1 cellular context compared by ENCODE assay signal in the genomic region with DNA sequence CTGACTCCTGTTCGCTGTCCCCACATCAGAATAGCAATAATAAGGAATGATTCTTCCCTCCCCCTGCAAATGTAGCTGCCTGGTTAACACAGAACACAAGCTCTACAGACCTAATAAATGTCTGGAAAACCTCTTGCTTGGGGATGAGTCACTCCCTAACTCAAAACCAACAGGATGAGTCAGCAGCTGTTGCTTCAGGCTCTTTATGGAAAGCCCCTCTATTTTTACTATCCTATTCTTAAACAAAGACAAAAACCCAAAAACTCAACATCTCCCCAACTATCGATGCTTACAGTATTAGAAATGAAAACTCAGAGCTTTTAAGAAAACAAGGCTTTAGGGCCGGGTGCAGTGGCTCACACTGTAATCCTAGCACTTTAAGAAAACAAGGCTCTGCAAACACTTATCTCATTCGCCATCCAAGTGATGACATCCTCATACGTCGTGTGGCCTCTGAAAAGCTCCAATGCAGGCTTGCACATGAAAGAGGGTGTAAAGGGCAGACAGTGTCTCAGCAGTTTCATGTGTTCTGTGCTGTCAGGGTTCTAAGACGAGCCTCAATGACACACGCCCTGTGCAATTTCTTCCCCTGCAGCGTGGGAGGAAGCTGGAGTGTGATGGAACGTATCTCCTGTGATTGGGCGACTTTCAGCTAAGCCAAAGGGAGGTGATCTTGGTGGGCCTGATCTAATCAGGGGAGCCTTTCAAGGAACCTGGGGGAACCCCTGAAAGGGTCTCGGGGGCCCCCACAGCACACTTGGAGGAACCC.
TF ChIP-seq lines count a peak whose summit lies in the region.

No MANE protein-coding gene starts in this region.

TF ChIP-seq in HEK293, 187 proteins besides CTCF, POLR2A, EP300 and RAD21 (continued from another document and continues in another):
- TF ChIP-seq ZBTB11 (tag by site-specific recombination; conservative IDR thresholded peaks at IDR 0.05; ENCODE audit: low read depth), result no peak
- TF ChIP-seq ZNF791 (tag by site-specific recombination; IDR thresholded peaks at IDR 0.05), result no peak
- no peak for TF ChIP-seq TCF7L2 (IDR thresholded peaks at IDR 0.05; ENCODE audit: borderline replicate concordance, low read depth, low read length)
- no peak for TF ChIP-seq ZNF37A (tag by site-specific recombination; IDR thresholded peaks at IDR 0.05)
- no peak for TF ChIP-seq ZNF785 (tag by site-specific recombination; IDR thresholded peaks at IDR 0.05)
- TF ChIP-seq OVOL3 (tag by site-specific recombination; IDR thresholded peaks at IDR 0.05), result no peak
- no peak for TF ChIP-seq ZNF585B (tag by site-specific recombination; IDR thresholded peaks at IDR 0.05)
- no peak for TF ChIP-seq ZNF280D (tag by site-specific recombination; IDR thresholded peaks at IDR 0.05)
- TF ChIP-seq ZNF707 (tag by site-specific recombination; IDR thresholded peaks at IDR 0.05), result no peak
- TF ChIP-seq TSHZ1 (tag by site-specific recombination; IDR thresholded peaks at IDR 0.05; ENCODE audit: borderline replicate concordance), result no peak
- TF ChIP-seq, protein P1, sequence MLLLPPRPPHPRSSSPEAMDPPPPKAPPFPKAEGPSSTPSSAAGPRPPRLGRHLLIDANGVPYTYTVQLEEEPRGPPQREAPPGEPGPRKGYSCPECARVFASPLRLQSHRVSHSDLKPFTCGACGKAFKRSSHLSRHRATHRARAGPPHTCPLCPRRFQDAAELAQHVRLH (tag by site-specific recombination; IDR thresholded peaks at IDR 0.05), result no peak
- TF ChIP-seq ZFP3 (tag by site-specific recombination; IDR thresholded peaks at IDR 0.05; ENCODE audit: low read depth), result no peak
- no peak for TF ChIP-seq ZNF16 (tag by site-specific recombination; IDR thresholded peaks at IDR 0.05; ENCODE audit: low read depth)
- peak; percentile 23; the same call in 1 of the 2 replicates for TF ChIP-seq SP2 (tag by site-specific recombination; IDR thresholded peaks at IDR 0.05)
- TF ChIP-seq, protein P2, sequence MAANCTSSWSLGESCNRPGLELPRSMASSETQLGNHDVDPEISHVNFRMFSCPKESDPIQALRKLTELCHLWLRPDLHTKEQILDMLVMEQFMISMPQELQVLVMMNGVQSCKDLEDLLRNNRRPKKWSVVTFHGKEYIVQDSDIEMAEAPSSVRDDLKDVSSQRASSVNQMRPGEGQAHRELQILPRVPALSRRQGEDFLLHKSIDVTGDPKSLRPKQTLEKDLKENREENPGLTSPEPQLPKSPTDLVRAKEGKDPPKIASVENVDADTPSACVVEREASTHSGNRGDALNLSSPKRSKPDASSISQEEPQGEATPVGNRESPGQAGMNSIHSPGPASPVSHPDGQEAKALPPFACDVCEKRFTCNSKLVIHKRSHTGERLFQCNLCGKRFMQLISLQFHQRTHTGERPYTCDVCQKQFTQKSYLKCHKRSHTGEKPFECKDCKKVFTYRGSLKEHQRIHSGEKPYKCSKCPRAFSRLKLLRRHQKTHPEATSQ (tag by site-specific recombination; IDR thresholded peaks at IDR 0.05), result no peak
- peak; percentile 65 for TF ChIP-seq KLF10 (tag by site-specific recombination; IDR thresholded peaks at IDR 0.05)
- TF ChIP-seq BCL11A (tag by site-specific recombination; IDR thresholded peaks at IDR 0.05; ENCODE audit: low read depth), result no peak
- TF ChIP-seq ZBTB7A (tag by site-specific recombination; IDR thresholded peaks at IDR 0.05; ENCODE audit: low read depth), result no peak
- TF ChIP-seq ZNF658 (tag by site-specific recombination; IDR thresholded peaks at IDR 0.05), result no peak
- TF ChIP-seq ZNF350 (tag by site-specific recombination; IDR thresholded peaks at IDR 0.05), result no peak
- no peak for TF ChIP-seq ZNF221 (tag by site-specific recombination; IDR thresholded peaks at IDR 0.05; ENCODE audit: borderline replicate concordance)
- no peak for TF ChIP-seq ZNF426 (tag by site-specific recombination; IDR thresholded peaks at IDR 0.05)
- no peak for TF ChIP-seq KLF7 (tag by site-specific recombination; IDR thresholded peaks at IDR 0.05; ENCODE audit: borderline replicate concordance)
- no peak for TF ChIP-seq ZNF148 (tag by site-specific recombination; IDR thresholded peaks at IDR 0.05; ENCODE audit: borderline replicate concordance)
- TF ChIP-seq GLI2 (tag by site-specific recombination; IDR thresholded peaks at IDR 0.05; ENCODE audit: borderline replicate concordance, low read depth), result no peak
- peak; percentile 86 for TF ChIP-seq ZEB2 (tag by site-specific recombination; IDR thresholded peaks at IDR 0.05)
- TF ChIP-seq ZNF660 (tag by site-specific recombination; IDR thresholded peaks at IDR 0.05), result peak; percentile 84
- TF ChIP-seq ZBTB26 (tag by site-specific recombination; optimal IDR thresholded peaks at IDR 0.05), result peak; percentile 9
- TF ChIP-seq ZNF146 (tag by site-specific recombination; IDR thresholded peaks at IDR 0.05), result no peak
- TF ChIP-seq ZNF664 (tag by site-specific recombination; IDR thresholded peaks at IDR 0.05), result no peak
- TF ChIP-seq ZNF138 (tag by site-specific recombination; IDR thresholded peaks at IDR 0.05; ENCODE audit: borderline replicate concordance), result no peak
- TF ChIP-seq AEBP2 (tag by site-specific recombination; IDR thresholded peaks at IDR 0.05; ENCODE audit: borderline replicate concordance), result no peak
- TF ChIP-seq, protein P3, sequence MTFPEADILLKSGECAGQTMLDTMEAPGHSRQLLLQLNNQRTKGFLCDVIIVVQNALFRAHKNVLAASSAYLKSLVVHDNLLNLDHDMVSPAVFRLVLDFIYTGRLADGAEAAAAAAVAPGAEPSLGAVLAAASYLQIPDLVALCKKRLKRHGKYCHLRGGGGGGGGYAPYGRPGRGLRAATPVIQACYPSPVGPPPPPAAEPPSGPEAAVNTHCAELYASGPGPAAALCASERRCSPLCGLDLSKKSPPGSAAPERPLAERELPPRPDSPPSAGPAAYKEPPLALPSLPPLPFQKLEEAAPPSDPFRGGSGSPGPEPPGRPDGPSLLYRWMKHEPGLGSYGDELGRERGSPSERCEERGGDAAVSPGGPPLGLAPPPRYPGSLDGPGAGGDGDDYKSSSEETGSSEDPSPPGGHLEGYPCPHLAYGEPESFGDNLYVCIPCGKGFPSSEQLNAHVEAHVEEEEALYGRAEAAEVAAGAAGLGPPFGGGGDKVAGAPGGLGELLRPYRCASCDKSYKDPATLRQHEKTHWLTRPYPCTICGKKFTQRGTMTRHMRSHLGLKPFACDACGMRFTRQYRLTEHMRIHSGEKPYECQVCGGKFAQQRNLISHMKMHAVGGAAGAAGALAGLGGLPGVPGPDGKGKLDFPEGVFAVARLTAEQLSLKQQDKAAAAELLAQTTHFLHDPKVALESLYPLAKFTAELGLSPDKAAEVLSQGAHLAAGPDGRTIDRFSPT (tag by site-specific recombination; IDR thresholded peaks at IDR 0.05), result 0 out of 2 replicates have a peak, but pooled peaks have one; percentile 39
- no peak for TF ChIP-seq EGR2 (tag by site-specific recombination; IDR thresholded peaks at IDR 0.05; ENCODE audit: low read depth)
- TF ChIP-seq ZSCAN30 (tag by site-specific recombination; IDR thresholded peaks at IDR 0.05), result no peak
